Comparison of ENCODE assay signal across 9 cellular contexts in genomic region chr17:80782536-80783427, GRCh38.
DNase-seq lines count a peak whose midpoint lies in the region; ATAC-seq and TF ChIP-seq lines count a peak whose summit lies in the region.
"Had no signal": no experiment of that assay in that cellular context is flagged by ENCODE, and none has a peak within 500 bp of the region (broad histone marks: within the 10 kb centered on the region; RNA-seq: fewer than 3 reads in every experiment).

No MANE protein-coding gene starts in this region.

- H3K27ac ChIP-seq in GM23338 (ENCODE audit: low read depth) (0 out of 2 replicates have a peak overlapping the region, but pooled peaks have one; percentile 63), gastrocnemius medialis (peak overlapping the region; percentile 64 to 84 (median 73))

- no peaks in the 10 kb centered on the region for H3K9me3 Mint-ChIP-seq in GM23338

- DNase-seq in GM23338 (ENCODE audit: low spot score) (no peak), T-helper 2 cell (peak in 3 of 5 experiments; percentile 19 to 92 (median 40)), dermis blood vessel endothelial cell (peak; percentile 71), gastrocnemius medialis (no peak), mucosa of gallbladder (ENCODE audit: low spot score) (no peak), NCI-H526 treated with DMSO at 0.1 percent for 48 hours (lab: John Stamatoyannopoulos, UW) (no peak), globus pallidus (ENCODE audit: low spot score) (no peak)
- DNase-seq: NCI-H345 had no signal

- H3K4me2 ChIP-seq in GM23338 = no peak overlapping the region

- no peaks in the 10 kb centered on the region for H3K9me2 ChIP-seq in GM23338 (ENCODE audit: insufficient read depth)

- no peaks in the 10 kb centered on the region for H3K9me3 ChIP-seq in gastrocnemius medialis

- TF ChIP-seq CTCF in GM23338 (conservative IDR thresholded peaks at IDR 0.05; ENCODE audit: low read depth in 2 of 2) = no peak
- TF ChIP-seq CTCF in gastrocnemius medialis (IDR thresholded peaks at IDR 0.05 in 4 of 5, conservative IDR thresholded peaks at IDR 0.05 in 1 of 5) = no peak

- no peaks in the 10 kb centered on the region for H3K36me3 Mint-ChIP-seq in GM23338 (ENCODE audit: low read depth)

- no peak overlapping the region for H3K4me3 Mint-ChIP-seq in GM23338

- H3K27me3 Mint-ChIP-seq in GM23338 (ENCODE audit: insufficient read depth, low read depth, poor library complexity) = peaks cover 4% of the 10 kb centered on the region

- no peaks in the 10 kb centered on the region for H3F3A ChIP-seq in GM23338 (replicated peaks; ENCODE audit: low read depth)

- H4K20me1 ChIP-seq in GM23338 (replicated peaks; ENCODE audit: insufficient read depth) = peaks cover 9% of the 10 kb centered on the region

- H3K4me1 Mint-ChIP-seq in GM23338 = peaks cover 33% of the 10 kb centered on the region

- ATAC-seq in GM23338 = peak; percentile 16; the same call in 2 of the 3 replicates
- peak in 1 of 2 donors; percentile 23 for ATAC-seq in gastrocnemius medialis
- ATAC-seq in GM18909 (IDR thresholded peaks at IDR 0.05; ENCODE audit: poor library complexity, unreplicated experiment) = no peak

- H3K27ac Mint-ChIP-seq in GM23338 = no peak overlapping the region

- in situ Hi-C loops in gastrocnemius medialis (cut with MboI; ENCODE audit: low sequenced_read_pairs in 4 of 4) = no loop called here

- H3K36me3 ChIP-seq in GM23338 (ENCODE audit: insufficient read depth) (no peaks in the 10 kb centered on the region), gastrocnemius medialis (no peaks in the 10 kb centered on the region)

- H3K27me3 ChIP-seq in GM23338 (ENCODE audit: insufficient read depth) (no peaks in the 10 kb centered on the region), gastrocnemius medialis (no peaks in the 10 kb centered on the region)

- TF ChIP-seq POLR2A in gastrocnemius medialis (IDR thresholded peaks at IDR 0.05) = no peak

- intact Hi-C loops in gastrocnemius medialis (cut with DNase I; ENCODE audit: low total_unique reads) = no loop called here

- H3K79me2 ChIP-seq in GM23338 (replicated peaks; ENCODE audit: insufficient read depth) = peaks cover 7% of the 10 kb centered on the region

- no peak overlapping the region for H3K4me3 ChIP-seq in GM23338
- H3K4me3 ChIP-seq in gastrocnemius medialis = no peak overlapping the region

- no peak overlapping the region for H2AFZ ChIP-seq in GM23338

- H3K4me1 ChIP-seq in GM23338 (ENCODE audit: insufficient read depth) (0 out of 2 replicates have a peak, but pooled peaks cover 10% of the 10 kb centered on the region), gastrocnemius medialis (peaks cover 60 to 64% of the 10 kb centered on the region in 2 donors)

TF ChIP-seq in GM23338, 12 proteins besides CTCF, POLR2A, EP300 and RAD21 (continues in another document):
- TF ChIP-seq EZH2phosphoT487 (IDR thresholded peaks at IDR 0.05; ENCODE audit: unreplicated experiment) (no peak), ZNF462 (CRISPR knock-in tag; IDR thresholded peaks at IDR 0.05) (no peak), ZNF114 (CRISPR knock-in tag; IDR thresholded peaks at IDR 0.05) (no peak), STAT1 (IDR thresholded peaks at IDR 0.05; ENCODE audit: unreplicated experiment) (no peak), ZNF331 (CRISPR knock-in tag; IDR thresholded peaks at IDR 0.05; ENCODE audit: low read depth) (no peak), NANOG (IDR thresholded peaks at IDR 0.05; ENCODE audit: borderline replicate concordance) (no peak), EZH2 (IDR thresholded peaks at IDR 0.05; ENCODE audit: low read depth, unreplicated experiment) (no peak), POLR2AphosphoS5 (IDR thresholded peaks at IDR 0.05; ENCODE audit: low read depth) (no peak), REST (IDR thresholded peaks at IDR 0.05; ENCODE audit: unreplicated experiment) (no peak), JUNB (IDR thresholded peaks at IDR 0.05; ENCODE audit: unreplicated experiment) (no peak)

Comparison
In these comparisons a context has a peak if more than half of its experiments do, and no peak if none do; other contexts are left out.
1. DNase-seq: peak in T-helper 2 cell (3 of 5) and dermis blood vessel endothelial cell (single experiment); none in GM23338 (single experiment), gastrocnemius medialis (0 of 2), mucosa of gallbladder (single experiment), NCI-H526 treated with DMSO at 0.1 percent for 48 hours (single experiment) and globus pallidus (single experiment).